ENCODE assay signal across 1 cellular context in genomic region chr15:69452702-69453513, GRCh38.
TF ChIP-seq lines count a peak whose summit lies in the region.

Gene RPLP1, plus strand, starts transcription at chr15:69452818. Its CDS starts 131 bp downstream, at chr15:69452949.

TF ChIP-seq in HEK293, 187 proteins besides CTCF, POLR2A, EP300 and RAD21 (continued from another document and continues in another):
- TF ChIP-seq ZBTB11 (tag by site-specific recombination; conservative IDR thresholded peaks at IDR 0.05; ENCODE audit: low read depth) (peak; percentile 88), ZNF274 (IDR thresholded peaks at IDR 0.05; ENCODE audit: low read length) (no peak), ZNF274 (tag by site-specific recombination; IDR thresholded peaks at IDR 0.05; ENCODE audit: borderline replicate concordance) (no peak), ZNF311 (tag by site-specific recombination; IDR thresholded peaks at IDR 0.05; ENCODE audit: borderline replicate concordance) (no peak), ZNF366 (tag by site-specific recombination; conservative IDR thresholded peaks at IDR 0.05) (no peak), ZNF239 (tag by site-specific recombination; IDR thresholded peaks at IDR 0.05) (peak; percentile 84; the same call in 1 of the 2 replicates), ZNF169 (tag by site-specific recombination; IDR thresholded peaks at IDR 0.05) (peak; percentile 90), ZNF121 (tag by site-specific recombination; IDR thresholded peaks at IDR 0.05) (0 out of 2 replicates have a peak, but pooled peaks have one; percentile 31), INSM2 (tag by site-specific recombination; IDR thresholded peaks at IDR 0.05) (peak; percentile 84), ZNF626 (tag by site-specific recombination; IDR thresholded peaks at IDR 0.05) (no peak), ZNF629 (tag by site-specific recombination; IDR thresholded peaks at IDR 0.05) (peak; percentile 72; the same call in 1 of the 2 replicates), ZNF830 (tag by site-specific recombination; IDR thresholded peaks at IDR 0.05; ENCODE audit: low read depth) (no peak), ZNF514 (tag by site-specific recombination; IDR thresholded peaks at IDR 0.05) (no peak), ZNF518A (tag by site-specific recombination; conservative IDR thresholded peaks at IDR 0.05; ENCODE audit: low read depth) (0 out of 2 replicates have a peak, but pooled peaks have one; percentile 9), HOXD13 (CRISPR knock-in tag; IDR thresholded peaks at IDR 0.05; ENCODE audit: borderline replicate concordance) (no peak), ZNF571 (tag by site-specific recombination; IDR thresholded peaks at IDR 0.05) (no peak), ZNF280D (tag by site-specific recombination; IDR thresholded peaks at IDR 0.05) (no peak), ZSCAN30 (tag by site-specific recombination; IDR thresholded peaks at IDR 0.05) (peak; percentile 84), ZNF558 (tag by site-specific recombination; IDR thresholded peaks at IDR 0.05) (no peak), ZNF768 (tag by site-specific recombination; IDR thresholded peaks at IDR 0.05) (peak; percentile 47; the same call in 1 of the 2 replicates), ZNF544 (tag by site-specific recombination; IDR thresholded peaks at IDR 0.05) (no peak), ZNF214 (tag by site-specific recombination; IDR thresholded peaks at IDR 0.05; ENCODE audit: borderline replicate concordance) (no peak), ZNF501 (tag by site-specific recombination; IDR thresholded peaks at IDR 0.05) (peak; percentile 99), YY2 (tag by site-specific recombination; IDR thresholded peaks at IDR 0.05) (peak; percentile 80), PRDM4 (tag by site-specific recombination; IDR thresholded peaks at IDR 0.05) (no peak; the same call in 1 of the 2 replicates), ZNF600 (tag by site-specific recombination; IDR thresholded peaks at IDR 0.05) (no peak), ZNF843 (tag by site-specific recombination; IDR thresholded peaks at IDR 0.05) (peak; percentile 66; the same call in 1 of the 2 replicates), ZNF529 (tag by site-specific recombination; IDR thresholded peaks at IDR 0.05; ENCODE audit: insufficient replicate concordance) (no peak), ZNF112 (tag by site-specific recombination; IDR thresholded peaks at IDR 0.05) (no peak), MZF1 (tag by site-specific recombination; IDR thresholded peaks at IDR 0.05; ENCODE audit: borderline replicate concordance) (no peak), ZNF16 (tag by site-specific recombination; IDR thresholded peaks at IDR 0.05; ENCODE audit: low read depth) (no peak), ZNF561 (tag by site-specific recombination; IDR thresholded peaks at IDR 0.05; ENCODE audit: borderline replicate concordance) (peak; percentile 90), ZNF23 (tag by site-specific recombination; IDR thresholded peaks at IDR 0.05; ENCODE audit: borderline replicate concordance) (peak; percentile 73; the same call in 1 of the 2 replicates), ZNF580 (tag by site-specific recombination; IDR thresholded peaks at IDR 0.05) (peak; percentile 80), REST (tag by site-specific recombination; IDR thresholded peaks at IDR 0.05) (peak; percentile 72), PBX3 (CRISPR knock-in tag; IDR thresholded peaks at IDR 0.05) (peak; percentile 35; the same call in 1 of the 2 replicates), ZNF654 (tag by site-specific recombination; IDR thresholded peaks at IDR 0.05; ENCODE audit: low read depth) (no peak), ZNF248 (tag by site-specific recombination; IDR thresholded peaks at IDR 0.05) (no peak)
